Comparison of ENCODE assay signal across 9 cellular contexts in genomic region chr1:8422439-8423133, GRCh38.
DNase-seq lines count a peak whose midpoint lies in the region; ATAC-seq and TF ChIP-seq lines count a peak whose summit lies in the region.
"Had no signal": no experiment of that assay in that cellular context is flagged by ENCODE, and none has a peak within 500 bp of the region (broad histone marks: within the 10 kb centered on the region; RNA-seq: fewer than 3 reads in every experiment).

No MANE protein-coding gene starts in this region.

- WGBS in sigmoid colon, 2 donors = 1 to 2% methylated on average over 16 of the region's 16 CpGs

- TF ChIP-seq EP300 in sigmoid colon (IDR thresholded peaks at IDR 0.05) = no peak

- no peaks in the 10 kb centered on the region for H3K9me3 Mint-ChIP-seq in WTC11
- no peaks in the 10 kb centered on the region for H3K9me3 Mint-ChIP-seq in activated naive CD4-positive, alpha-beta T cell treated with anti-CD3 and anti-CD28 coated beads, Interleukin-2, amount 10 ng/mL, durations not matched to agents 7 days and 5 days
- H3K9me3 Mint-ChIP-seq: activated B cell treated with CpG ODN at 0.5 μM for 24 hours had no signal

- H3K9me3 ChIP-seq in HEK293 (ENCODE audit: control insufficient read depth, insufficient read depth, low read depth, low read length) = no peaks in the 10 kb centered on the region
- H3K9me3 ChIP-seq in sigmoid colon = no peaks in the 10 kb centered on the region

- peak overlapping the region; percentile 70 for H3K4me3 ChIP-seq in HEK293 (ENCODE audit: low read depth, low read length)
- peak overlapping the region; percentile 75 to 99 (median 94) for H3K4me3 ChIP-seq in sigmoid colon

- no peaks in the 10 kb centered on the region for H3K27me3 Mint-ChIP-seq in WTC11 (ENCODE audit: low read depth)
- H3K27me3 Mint-ChIP-seq in activated naive CD4-positive, alpha-beta T cell treated with anti-CD3 and anti-CD28 coated beads, Interleukin-2, amount 10 ng/mL, durations not matched to agents 7 days and 5 days = no peaks in the 10 kb centered on the region
- H3K27me3 Mint-ChIP-seq: activated B cell treated with CpG ODN at 0.5 μM for 24 hours had no signal

- peak in 1 of 2 donors; percentile 6 for TF ChIP-seq POLR2A in sigmoid colon (IDR thresholded peaks at IDR 0.05)

- peaks cover 0 to 27% of the 10 kb centered on the region in 2 experiments; a peak in 2 of 3 replicates for H3K36me3 ChIP-seq in HEK293 (ENCODE audit: control insufficient read depth in 2 of 2, insufficient read depth in 1 of 2, low read length in 2 of 2)
- peaks cover 0 to 21% (median 0%) of the 10 kb centered on the region in 4 donors for H3K36me3 ChIP-seq in sigmoid colon

- peaks cover 10% of the 10 kb centered on the region; the same call in 1 of the 2 replicates for H3K4me1 ChIP-seq in HEK293 (ENCODE audit: control insufficient read depth, insufficient read depth, low read length)
- peaks cover 0 to 57% (median 50%) of the 10 kb centered on the region in 4 donors for H3K4me1 ChIP-seq in sigmoid colon

- no peaks in the 10 kb centered on the region for H3K36me3 Mint-ChIP-seq in WTC11
- peaks cover 38% of the 10 kb centered on the region for H3K36me3 Mint-ChIP-seq in activated naive CD4-positive, alpha-beta T cell treated with anti-CD3 and anti-CD28 coated beads, Interleukin-2, amount 10 ng/mL, durations not matched to agents 7 days and 5 days

- CTCF ChIA-PET in HEK293 (lab: Yijun Ruan, JAX) = interaction anchor here (0.6 to 1.3 kb wide), 8 partner anchors 8 to 123 kb away, joined by 3 to 5 read pairs (median 3); no protein-coding TSS in a partner anchor
- CTCF ChIA-PET in WTC11 (lab: Charles Lee) = interaction anchor here (0.5 to 2.1 kb wide), 10 partner anchors 9 to 427 kb away, joined by 3 to 7 read pairs (median 4); no protein-coding TSS in a partner anchor
- CTCF ChIA-PET in activated naive CD4-positive, alpha-beta T cell treated with anti-CD3 and anti-CD28 coated beads, Interleukin-2, amount 10 ng/mL, durations not matched to agents 7 days and 5 days (lab: Charles Lee) = interaction anchor here (1.1 to 4.9 kb wide), 4 partner anchors 8 to 35 kb away, joined by 3 to 25 read pairs (median 4); no protein-coding TSS in a partner anchor

- POLR2A ChIA-PET in HEK293 (lab: Yijun Ruan, JAX) = interaction anchor here (0.8 to 1.4 kb wide), 3 partner anchors 10 to 103 kb away, joined by 3 to 4 read pairs (median 3); no protein-coding TSS in a partner anchor
- POLR2A ChIA-PET in WTC11 (lab: Charles Lee) = interaction anchor here (0.5 kb wide), 1 partner anchor 21 kb away, joined by 3 read pairs; no protein-coding TSS in a partner anchor

- no peak for DNase-seq in WTC11 (ENCODE audit: low spot score)
- peak; percentile 51 for DNase-seq in Right ventricle myocardium superior
- no peak for DNase-seq in sigmoid colon
- DNase-seq in NCI-H1436 treated with DMSO at 0.1 percent for 48 hours (lab: John Stamatoyannopoulos, UW) = no peak
- DNase-seq in GDM1 (lab: John Stamatoyannopoulos, UW) = no peak
- DNase-seq in activated naive CD4-positive, alpha-beta T cell treated with anti-CD3 and anti-CD28 coated beads, Interleukin-2, amount 10 ng/mL, durations not matched to agents 7 days and 5 days = no peak

- ATAC-seq in WTC11 (no peak), Right ventricle myocardium superior (ENCODE audit: poor library complexity) (peak; percentile 16), HG02970 (IDR thresholded peaks at IDR 0.05; ENCODE audit: low FRiP score, unreplicated experiment) (no peak)

- peaks cover 25% of the 10 kb centered on the region for H3K4me1 Mint-ChIP-seq in WTC11
- peaks cover 35% of the 10 kb centered on the region for H3K4me1 Mint-ChIP-seq in activated naive CD4-positive, alpha-beta T cell treated with anti-CD3 and anti-CD28 coated beads, Interleukin-2, amount 10 ng/mL, durations not matched to agents 7 days and 5 days

- peak overlapping the region; percentile 87; the same call in 1 of the 2 replicates for H3K27ac ChIP-seq in HEK293 (ENCODE audit: extremely low read depth, low read depth, low read length)
- peak overlapping the region; percentile 96 to 100 (median 98) for H3K27ac ChIP-seq in sigmoid colon

- TF ChIP-seq CTCF in HEK293 (tag by site-specific recombination; IDR thresholded peaks at IDR 0.05) = no peak
- no peak for TF ChIP-seq CTCF in WTC11 (IDR thresholded peaks at IDR 0.05)
- no peak for TF ChIP-seq CTCF in sigmoid colon (IDR thresholded peaks at IDR 0.05)

- no peak overlapping the region for H3K4me3 Mint-ChIP-seq in WTC11
- no peak overlapping the region for H3K4me3 Mint-ChIP-seq in activated naive CD4-positive, alpha-beta T cell treated with anti-CD3 and anti-CD28 coated beads, Interleukin-2, amount 10 ng/mL, durations not matched to agents 7 days and 5 days
- H3K4me3 Mint-ChIP-seq: activated B cell treated with CpG ODN at 0.5 μM for 24 hours had no signal

- no peaks in the 10 kb centered on the region for H3K27me3 ChIP-seq in sigmoid colon

- intact Hi-C loops in Right ventricle myocardium superior (cut with DNase I) = loop anchor here (5.0 kb wide), 1 partner anchor 105 kb away; no protein-coding TSS in a partner anchor
- intact Hi-C loops in sigmoid colon (cut with DNase I) = loop anchor here (5.0 kb wide), 2 partner anchors 50 to 280 kb away; no protein-coding TSS in a partner anchor

- H3K27ac Mint-ChIP-seq in WTC11 = peak overlapping the region; percentile 91; the same call in 1 of the 2 replicates
- H3K27ac Mint-ChIP-seq in activated naive CD4-positive, alpha-beta T cell treated with anti-CD3 and anti-CD28 coated beads, Interleukin-2, amount 10 ng/mL, durations not matched to agents 7 days and 5 days = no peak overlapping the region
- H3K27ac Mint-ChIP-seq: activated B cell treated with CpG ODN at 0.5 μM for 24 hours had no signal

TF ChIP-seq in HEK293, 187 proteins besides CTCF, POLR2A, EP300 and RAD21 (continues in another document):
- TF ChIP-seq SCRT2 (tag by site-specific recombination; IDR thresholded peaks at IDR 0.05) (no peak), ZBTB10 (tag by site-specific recombination; IDR thresholded peaks at IDR 0.05) (no peak), ZNF529 (tag by site-specific recombination; IDR thresholded peaks at IDR 0.05; ENCODE audit: insufficient replicate concordance) (no peak), REPIN1 (tag by site-specific recombination; IDR thresholded peaks at IDR 0.05; ENCODE audit: low read depth) (no peak), ZNF239 (tag by site-specific recombination; IDR thresholded peaks at IDR 0.05) (no peak), ZNF580 (tag by site-specific recombination; IDR thresholded peaks at IDR 0.05) (no peak)

TF ChIP-seq in WTC11, 78 proteins besides CTCF, POLR2A, EP300 and RAD21 (continues in another document):
- TF ChIP-seq ATF1 (CRISPR knock-in tag; IDR thresholded peaks at IDR 0.05) = no peak
- TF ChIP-seq NR3C1 (CRISPR knock-in tag; conservative IDR thresholded peaks at IDR 0.05; ENCODE audit: low read depth) = no peak
- TF ChIP-seq PREB (CRISPR knock-in tag; IDR thresholded peaks at IDR 0.05; ENCODE audit: borderline replicate concordance) = no peak
- no peak for TF ChIP-seq ERG (CRISPR knock-in tag; IDR thresholded peaks at IDR 0.05)
- no peak for TF ChIP-seq OVOL2 (CRISPR knock-in tag; IDR thresholded peaks at IDR 0.05; ENCODE audit: borderline replicate concordance)
- TF ChIP-seq ZNF423 (CRISPR knock-in tag; IDR thresholded peaks at IDR 0.05) = no peak
- no peak for TF ChIP-seq ELF4 (CRISPR knock-in tag; IDR thresholded peaks at IDR 0.05; ENCODE audit: low read depth)
- no peak for TF ChIP-seq E2F5 (CRISPR knock-in tag; IDR thresholded peaks at IDR 0.05)
- no peak for TF ChIP-seq SOX15 (CRISPR knock-in tag; IDR thresholded peaks at IDR 0.05)
